Comparison of ENCODE assay signal across 17 cellular contexts in the genomic region with DNA sequence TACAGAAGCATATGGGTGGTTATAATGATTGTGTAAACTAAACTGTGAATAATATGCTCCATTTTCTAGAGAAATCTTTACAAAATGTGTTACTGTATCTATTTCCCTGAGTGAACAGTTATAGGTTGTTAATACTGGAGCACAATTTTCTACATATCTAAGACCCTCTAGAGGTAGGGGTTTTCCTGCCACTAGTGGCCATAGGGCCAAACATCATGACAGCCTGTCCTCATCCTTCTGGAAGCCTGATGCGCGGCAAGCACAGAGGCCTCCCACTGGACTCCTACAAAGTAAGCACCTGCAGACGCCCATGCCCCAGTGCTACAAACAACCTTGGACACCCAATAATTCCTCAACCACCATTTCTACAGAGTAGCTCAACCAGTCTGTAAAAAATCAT. TPM values are rescaled to one million over a fixed set of nuclear protein-coding genes. Genes with fewer than 3 reads are reported as not detected.
DNase-seq lines count a peak whose midpoint lies in the region; ATAC-seq, FAIRE-seq and TF ChIP-seq lines count a peak whose summit lies in the region.
"Had no signal": no experiment of that assay in that cellular context is flagged by ENCODE, and none has a peak within 500 bp of the region (broad histone marks: within the 10 kb centered on the region; RNA-seq: fewer than 3 reads in every experiment).

No MANE protein-coding gene starts in this region.

- ATAC-seq in IMR-90 (ENCODE audit: low read depth) = no peak
- no peak for ATAC-seq in omental fat pad (ENCODE audit: low FRiP score)
- no peak for ATAC-seq in HG03159 (IDR thresholded peaks at IDR 0.05; ENCODE audit: unreplicated experiment)

- H3F3A ChIP-seq in MM.1S (ENCODE audit: insufficient read depth, low read length) = peaks cover 17% of the 10 kb centered on the region; the same call in 1 of the 2 replicates

- H3K56ac ChIP-seq in IMR-90 (ENCODE audit: extremely low read depth, insufficient read depth, low read length) = no peak overlapping the region; the same call in 1 of the 2 replicates

- H2BK5ac ChIP-seq in IMR-90 (ENCODE audit: low read depth, low read length, poor library complexity, severe bottlenecking) = peak overlapping the region; percentile 54

- H3K36me3 Mint-ChIP-seq in astrocyte (ENCODE audit: low read depth, unreplicated experiment) (peaks cover 8% of the 10 kb centered on the region), neural crest cell (ENCODE audit: low read depth) (peaks cover 5% of the 10 kb centered on the region)

- H2AK9ac ChIP-seq in IMR-90 (replicated peaks; ENCODE audit: low read depth, low read length, poor library complexity) = peak overlapping the region; percentile 46

- H3K79me2 ChIP-seq in astrocyte (ENCODE audit: insufficient read depth, low read length) (peaks cover 26% of the 10 kb centered on the region), MM.1S (ENCODE audit: low read length) (peaks cover 29% of the 10 kb centered on the region)

- H2AFZ ChIP-seq in IMR-90 (replicated peaks; ENCODE audit: low read length, poor library complexity) (no peak overlapping the region), astrocyte (ENCODE audit: low read depth, low read length) (peak overlapping the region; percentile 72), MM.1S (ENCODE audit: low read length) (no peak overlapping the region)
- H2AFZ ChIP-seq: PC-9 had no signal

- TF ChIP-seq CTCF in IMR-90 (conservative IDR thresholded peaks at IDR 0.05; ENCODE audit: low read depth, low read length) = no peak
- no peak for TF ChIP-seq CTCF in astrocyte (IDR thresholded peaks at IDR 0.05; ENCODE audit: insufficient read depth, low read depth, low read length)
- no peak for TF ChIP-seq CTCF in neural crest cell (conservative IDR thresholded peaks at IDR 0.05)
- TF ChIP-seq CTCF in MM.1S (IDR thresholded peaks at IDR 0.05; ENCODE audit: low read length) = no peak
- TF ChIP-seq CTCF in omental fat pad (IDR thresholded peaks at IDR 0.05) = no peak
- TF ChIP-seq CTCF in WERI-Rb-1 (IDR thresholded peaks at IDR 0.05; ENCODE audit: low read depth, low read length) = no peak

- dilution Hi-C loops in IMR-90 (cut with HindIII; ENCODE audit: low sequenced_read_pairs, unreplicated experiment) = no loop called here

- no peak overlapping the region for H3K27ac Mint-ChIP-seq in astrocyte (ENCODE audit: unreplicated experiment)
- H3K27ac Mint-ChIP-seq in neural crest cell (ENCODE audit: unreplicated experiment) = no peak overlapping the region

- DNase-seq in IMR-90 (no peak), astrocyte (ENCODE audit: low read depth) (no peak), neural crest cell (ENCODE audit: low read depth, low spot score) (no peak), MM.1S (no peak), omental fat pad (ENCODE audit: low spot score) (no peak), WERI-Rb-1 (no peak)
- DNase-seq: CD8-positive, alpha-beta memory T cell; DMS153; NCI-H1436 treated with DMSO at 0.1 percent for 48 hours; NCI-H2029 treated with DMSO at 0.1 percent for 48 hours; NCI-H774; PC-9; SJCRH30; SW 1271 had no signal

- H2BK120ac ChIP-seq in IMR-90 (ENCODE audit: low read depth, low read length) = peak overlapping the region; percentile 90

- H3K27me3 ChIP-seq in IMR-90 (ENCODE audit: control insufficient read depth, insufficient read depth, low read length) (no peaks in the 10 kb centered on the region), astrocyte (ENCODE audit: insufficient read depth, low read length) (no peaks in the 10 kb centered on the region), MM.1S (replicated peaks; ENCODE audit: insufficient read depth, low read length) (no peaks in the 10 kb centered on the region), WERI-Rb-1 (ENCODE audit: insufficient read depth, low read depth, severe bottlenecking) (no peaks in the 10 kb centered on the region)
- H3K27me3 ChIP-seq: BLaER1, SJCRH30 had no signal

- H3K9me2 ChIP-seq in MM.1S (replicated peaks; ENCODE audit: insufficient read depth, low read length) = no peaks in the 10 kb centered on the region

- H3K4me1 Mint-ChIP-seq in astrocyte (ENCODE audit: low read depth, unreplicated experiment) = peaks cover 27% of the 10 kb centered on the region
- H3K4me1 Mint-ChIP-seq in neural crest cell = peaks cover 40% of the 10 kb centered on the region

- H4K91ac ChIP-seq in IMR-90 (ENCODE audit: insufficient read depth, low read depth, low read length) = peak overlapping the region; percentile 61

- BruUV-seq in IMR-90 (replicated peaks; lab: Mats Ljungman, UMichigan) = no TSS peak

- H3K27me3 Mint-ChIP-seq in astrocyte (ENCODE audit: low read depth, unreplicated experiment) (no peaks in the 10 kb centered on the region), neural crest cell (ENCODE audit: low read depth) (no peaks in the 10 kb centered on the region)

- H4K5ac ChIP-seq in IMR-90 (ENCODE audit: low read depth, low read length) = peak overlapping the region; percentile 52

- H4K20me1 ChIP-seq in IMR-90 (ENCODE audit: insufficient read depth, low read length) = peaks cover 19% of the 10 kb centered on the region
- peaks cover 21% of the 10 kb centered on the region for H4K20me1 ChIP-seq in astrocyte (ENCODE audit: insufficient read depth, low read length)
- no peaks in the 10 kb centered on the region for H4K20me1 ChIP-seq in MM.1S (ENCODE audit: insufficient read depth, low read length)

- H3K4me3 Mint-ChIP-seq in astrocyte (ENCODE audit: unreplicated experiment) (no peak overlapping the region), neural crest cell (peak overlapping the region; percentile 71)

- peak overlapping the region; percentile 86 for H3K14ac ChIP-seq in IMR-90 (replicated peaks; ENCODE audit: low read depth, low read length)

- intact Hi-C loops in IMR-90 (cut with micrococcal nuclease) = loop anchor here (5.0 to 10.0 kb wide), 2 partner anchors 187 to 271 kb away; no protein-coding TSS in a partner anchor

- no CpG with 5 or more reads among the region's 3 CpGs for WGBS in IMR-90 (ENCODE audit: extremely low coverage in 2 of 2, insufficient read length in 1 of 2), 2 experiments

- H2BK20ac ChIP-seq in IMR-90 (ENCODE audit: low read depth, low read length) = peak overlapping the region; percentile 88

- peak overlapping the region; percentile 40; the same call in 2 of the 3 replicates for H2BK15ac ChIP-seq in IMR-90 (ENCODE audit: low read depth, low read length)

- POLR2A ChIA-PET in IMR-90 (lab: Charles Lee; ENCODE audit: unreplicated experiment) = no interaction called here

- H3K27ac ChIP-seq in IMR-90 (ENCODE audit: insufficient read depth, low read length) (peak overlapping the region; percentile 87; the same call in 1 of the 2 replicates), astrocyte (ENCODE audit: low read depth, low read length) (peak overlapping the region; percentile 80), MM.1S (ENCODE audit: low read length) (no peak overlapping the region), WERI-Rb-1 (no peak overlapping the region)
- H3K27ac ChIP-seq: BLaER1, PC-9, SJCRH30 had no signal

- peak overlapping the region; percentile 45 to 76; a peak in 2 of 4 replicates for H4K8ac ChIP-seq in IMR-90 (ENCODE audit: low read depth in 2 of 2, low read length in 2 of 2)

- CTCF ChIA-PET in IMR-90 (lab: Yijun Ruan, JAX) = interaction anchor here (0.8 to 3.0 kb wide), 4 partner anchors 281 to 644 kb away, joined by 3 to 14 read pairs (median 4); no protein-coding TSS in a partner anchor

- H3K23ac ChIP-seq in IMR-90 (ENCODE audit: low read depth, low read length) = peak overlapping the region; percentile 72; the same call in 1 of the 2 replicates

- H2AK5ac ChIP-seq in IMR-90 (ENCODE audit: low read depth, low read length) = peak overlapping the region; percentile 73; the same call in 1 of the 2 replicates

- H3K4me1 ChIP-seq in IMR-90 (ENCODE audit: control insufficient read depth, insufficient read depth, low read length) (peaks cover 11% of the 10 kb centered on the region), astrocyte (ENCODE audit: insufficient read depth, low read length) (peaks cover 42% of the 10 kb centered on the region), MM.1S (ENCODE audit: low read length) (peaks cover 15% of the 10 kb centered on the region)
- H3K4me1 ChIP-seq: SJCRH30 had no signal

- no peak for TF ChIP-seq RAD21 in IMR-90 (IDR thresholded peaks at IDR 0.05; ENCODE audit: low read length)

- H3K4me2 ChIP-seq in IMR-90 (ENCODE audit: low read depth, low read length) (no peak overlapping the region; the same call in 1 of the 2 replicates), astrocyte (ENCODE audit: low read length) (peak overlapping the region; percentile 71), MM.1S (ENCODE audit: low read depth, low read length) (no peak overlapping the region)
- H3K4me2 ChIP-seq: BLaER1, PC-9 had no signal

- H3K9ac ChIP-seq in IMR-90 (ENCODE audit: low read depth, low read length) = no peak overlapping the region; the same call in 1 of the 2 replicates
- peak overlapping the region; percentile 51 for H3K9ac ChIP-seq in astrocyte (ENCODE audit: low read length)
- no peak overlapping the region for H3K9ac ChIP-seq in MM.1S (ENCODE audit: low read length)
- H3K9ac ChIP-seq: BLaER1 had no signal

- H3K4me3 ChIP-seq in IMR-90 (ENCODE audit: insufficient read depth, low read depth, low read length) (no peak overlapping the region), astrocyte (ENCODE audit: insufficient read depth, low read depth, low read length) (no peak overlapping the region), MM.1S (ENCODE audit: low read length) (no peak overlapping the region), WERI-Rb-1 (ENCODE audit: low read depth, low read length) (no peak overlapping the region)
- H3K4me3 ChIP-seq: BLaER1, HAP-1, PC-9, SJCRH30 had no signal

- H3K9me3 Mint-ChIP-seq in astrocyte (ENCODE audit: unreplicated experiment) (peaks cover 5% of the 10 kb centered on the region), neural crest cell (no peaks in the 10 kb centered on the region)
- H3K9me3 Mint-ChIP-seq: CD8-positive, alpha-beta memory T cell had no signal

- H3K4ac ChIP-seq in IMR-90 (ENCODE audit: low read depth, low read length) = peak overlapping the region; percentile 90

- H3K36me3 ChIP-seq in IMR-90 (ENCODE audit: control insufficient read depth, insufficient read depth, low read length) = peaks cover 15% of the 10 kb centered on the region
- H3K36me3 ChIP-seq in astrocyte (ENCODE audit: insufficient read depth, low read length) = no peaks in the 10 kb centered on the region
- no peaks in the 10 kb centered on the region; the same call in 1 of the 2 replicates for H3K36me3 ChIP-seq in MM.1S (replicated peaks; ENCODE audit: insufficient read depth, low read length)
- peaks cover 6% of the 10 kb centered on the region; the same call in 1 of the 2 replicates for H3K36me3 ChIP-seq in WERI-Rb-1
- H3K36me3 ChIP-seq: BLaER1, SJCRH30 had no signal

- H3K18ac ChIP-seq in IMR-90 (ENCODE audit: low read depth, low read length) = peak overlapping the region; percentile 77

- in situ Hi-C loops in IMR-90 (cut with MboI; ENCODE audit: low sequenced_read_pairs) = loop anchor here (5.0 kb wide), 1 partner anchor 347 kb away; no protein-coding TSS in a partner anchor

- H3K9me1 ChIP-seq in IMR-90 (ENCODE audit: insufficient read depth, low read length) = peaks cover 9% of the 10 kb centered on the region

- no peak for FAIRE-seq in astrocyte (lab: Jason Lieb, UNC)

- peaks cover 9% of the 10 kb centered on the region for H3K9me3 ChIP-seq in IMR-90 (ENCODE audit: control insufficient read depth, insufficient read depth, low read length)
- H3K9me3 ChIP-seq in astrocyte (ENCODE audit: insufficient read depth, low read depth, low read length) = no peaks in the 10 kb centered on the region
- H3K9me3 ChIP-seq in MM.1S (replicated peaks; ENCODE audit: insufficient read depth, low read length) = no peaks in the 10 kb centered on the region
- no peaks in the 10 kb centered on the region for H3K9me3 ChIP-seq in WERI-Rb-1 (ENCODE audit: severe bottlenecking)
- H3K9me3 ChIP-seq: BLaER1, HAP-1, SJCRH30 had no signal

- H3K79me1 ChIP-seq in IMR-90 (ENCODE audit: low read depth in 1 of 2, low read length in 2 of 2) = peaks cover 0 to 25% of the 10 kb centered on the region in 2 experiments; a peak in 1 of 4 replicates

- no peak for TF ChIP-seq POLR2A in IMR-90 (IDR thresholded peaks at IDR 0.05; ENCODE audit: low read depth, low read length)

RNA-seq across cellular contexts. Expression of gene SNX18, which starts 1.9 kb away (rescaled TPM):
- total RNA-seq in IMR-90 (2012; rRNA removed) (50.0 and 67.8 TPM in 2 replicates), astrocyte (38.8 and 43.5 TPM in 2 replicates), neural crest cell (19.4 and 21.3 TPM in 2 replicates), omental fat pad (10 to 100 TPM; 21.9 to 53.9 (median 31.1) TPM)
- polyA plus RNA-seq in IMR-90 (2012; rRNA removed) = 31.2 and 40.1 TPM in 2 replicates
- polyA plus RNA-seq in IMR-90 (2012; cell fraction: cytosol; rRNA removed) = 33.9 and 66.4 TPM in 2 replicates
- 17.8 and 42.7 TPM in 2 replicates for polyA plus RNA-seq in IMR-90 (2012; cell fraction: nucleus; rRNA removed; ENCODE audit: low replicate concordance)

Comparison
In these comparisons a context has a peak if more than half of its experiments do, and no peak if none do; other contexts are left out.
1. H3K27ac ChIP-seq: peak in IMR-90 (single experiment) and astrocyte (single experiment); none in MM.1S (single experiment) and WERI-Rb-1 (single experiment).